In genomic region chr12:46205293-46205692, GRCh38 we compare ENCODE assay signal across 26 cellular contexts.
DNase-seq lines count a peak whose midpoint lies in the region; ATAC-seq and TF ChIP-seq lines count a peak whose summit lies in the region.
"Had no signal": no experiment of that assay in that cellular context is flagged by ENCODE, and none has a peak within 500 bp of the region (broad histone marks: within the 10 kb centered on the region; RNA-seq: fewer than 3 reads in every experiment).

No MANE protein-coding gene starts in this region.

- H3K9me3 Mint-ChIP-seq in natural killer cell = no peaks in the 10 kb centered on the region
- no peaks in the 10 kb centered on the region for H3K9me3 Mint-ChIP-seq in natural killer cell treated with Interleukin-12 subunit alpha and Interleukin-12 subunit beta and Interleukin-15 and Interleukin-18, amount 100 ng/mL, for 72 hours
- H3K9me3 Mint-ChIP-seq: GM23338; stimulated activated naive CD8-positive, alpha-beta T cell treated with anti-CD3 and anti-CD28 coated beads, Interleukin-15, Interleukin-2, amounts not matched to agents 100 ng/mL and 50 ng/mL, for 24 hours had no signal

- H3K4me1 Mint-ChIP-seq in natural killer cell = peaks cover 19 to 28% of the 10 kb centered on the region in 2 donors
- peaks cover 15 to 16% of the 10 kb centered on the region in 2 donors for H3K4me1 Mint-ChIP-seq in natural killer cell treated with Interleukin-12 subunit alpha and Interleukin-12 subunit beta and Interleukin-15 and Interleukin-18, amount 100 ng/mL, for 72 hours (ENCODE audit: low read depth in 2 of 2)

- H3K27ac Mint-ChIP-seq in natural killer cell = peak overlapping the region; percentile 33 to 56
- no peak overlapping the region for H3K27ac Mint-ChIP-seq in natural killer cell treated with Interleukin-12 subunit alpha and Interleukin-12 subunit beta and Interleukin-15 and Interleukin-18, amount 100 ng/mL, for 72 hours
- H3K27ac Mint-ChIP-seq: GM23338 had no signal

- H3K27me3 Mint-ChIP-seq in natural killer cell (ENCODE audit: low read depth in 2 of 2) = no peaks in the 10 kb centered on the region
- no peaks in the 10 kb centered on the region for H3K27me3 Mint-ChIP-seq in natural killer cell treated with Interleukin-12 subunit alpha and Interleukin-12 subunit beta and Interleukin-15 and Interleukin-18, amount 100 ng/mL, for 72 hours
- H3K27me3 Mint-ChIP-seq: stimulated activated naive CD8-positive, alpha-beta T cell treated with anti-CD3 and anti-CD28 coated beads, Interleukin-15, Interleukin-2, amounts not matched to agents 100 ng/mL and 50 ng/mL, for 24 hours had no signal

- DNase-seq in natural killer cell = no peak
- no peak for DNase-seq in natural killer cell treated with Interleukin-12 subunit alpha and Interleukin-12 subunit beta and Interleukin-15 and Interleukin-18, amount 100 ng/mL, for 72 hours (ENCODE audit: low spot score)
- DNase-seq in fibroblast of gingiva (ENCODE audit: low read depth) = peak; percentile 35
- no peak for DNase-seq in islet precursor cell
- DNase-seq in medulla oblongata (ENCODE audit: extremely low spot score) = no peak
- DNase-seq: activated CD4-positive, alpha-beta T cell treated with anti-CD3 and anti-CD28 coated beads, Interleukin-2, amount 50 U/mL, for 1 hour; activated CD8-positive, alpha-beta memory T cell treated with anti-CD3 and anti-CD28 coated beads, Interleukin-2, amount 50 U/mL, for 4 hours; activated effector memory CD4-positive, alpha-beta T cell treated with anti-CD3 and anti-CD28 coated beads, Interleukin-2, amount 50 U/mL, for 16 hours; brain microvascular endothelial cell; DMS79; foreskin melanocyte; lower lobe of right lung; NCI-H187; NCI-H345; nucleus accumbens; Peyer's patch; spleen; stimulated activated CD4-positive, alpha-beta T cell treated with anti-CD3 and anti-CD28 coated beads, Interleukin-4, amount 100 ng/mL, for 24 hours; T-helper 2 cell; thyroid gland; WERI-Rb-1 had no signal

- ATAC-seq in natural killer cell (no peak), SK-N-SH treated with all-trans-retinoic acid at 6 μM for 48 hours (peak; percentile 45; the same call in 2 of the 3 replicates), GM21825 (IDR thresholded peaks at IDR 0.05; ENCODE audit: unreplicated experiment) (no peak), GM18870 (IDR thresholded peaks at IDR 0.05; ENCODE audit: unreplicated experiment) (no peak)
- ATAC-seq in natural killer cell treated with Interleukin-12 subunit alpha and Interleukin-12 subunit beta and Interleukin-15 and Interleukin-18, amount 100 ng/mL, for 72 hours = no peak
- ATAC-seq: GM23338, lower lobe of right lung had no signal

- H3K4me3 Mint-ChIP-seq in natural killer cell = no peak overlapping the region
- H3K4me3 Mint-ChIP-seq in natural killer cell treated with Interleukin-12 subunit alpha and Interleukin-12 subunit beta and Interleukin-15 and Interleukin-18, amount 100 ng/mL, for 72 hours = no peak overlapping the region
- H3K4me3 Mint-ChIP-seq: GM23338 had no signal

- intact Hi-C loops in natural killer cell (cut with micrococcal nuclease) = no loop called here

- TF ChIP-seq CTCF in natural killer cell (IDR thresholded peaks at IDR 0.05) = no peak

- H3K36me3 Mint-ChIP-seq in natural killer cell = peaks cover 16% of the 10 kb centered on the region
- peaks cover 26% of the 10 kb centered on the region for H3K36me3 Mint-ChIP-seq in natural killer cell treated with Interleukin-12 subunit alpha and Interleukin-12 subunit beta and Interleukin-15 and Interleukin-18, amount 100 ng/mL, for 72 hours

TF ChIP-seq in SK-N-SH treated with all-trans-retinoic acid at 6 μM for 48 hours, 23 proteins besides CTCF, POLR2A, EP300 and RAD21:
- no peak for TF ChIP-seq ISL1 (CRISPR knock-in tag; IDR thresholded peaks at IDR 0.05)
- no peak for TF ChIP-seq ZFP30 (CRISPR knock-in tag; IDR thresholded peaks at IDR 0.05)
- no peak for TF ChIP-seq ARNTL (CRISPR knock-in tag; IDR thresholded peaks at IDR 0.05; ENCODE audit: borderline replicate concordance, low read depth)
- no peak for TF ChIP-seq RARB (CRISPR knock-in tag; IDR thresholded peaks at IDR 0.05)
- no peak for TF ChIP-seq ZNF565 (CRISPR knock-in tag; conservative IDR thresholded peaks at IDR 0.05; ENCODE audit: low read depth)
- no peak for TF ChIP-seq CSDC2 (CRISPR knock-in tag; IDR thresholded peaks at IDR 0.05)
- no peak for TF ChIP-seq PPARA (CRISPR knock-in tag; IDR thresholded peaks at IDR 0.05; ENCODE audit: borderline replicate concordance)
- no peak for TF ChIP-seq CSRNP3 (CRISPR knock-in tag; IDR thresholded peaks at IDR 0.05)
- TF ChIP-seq CREB5 (CRISPR knock-in tag; IDR thresholded peaks at IDR 0.05; ENCODE audit: low read depth) = no peak
- no peak for TF ChIP-seq POU6F1 (CRISPR knock-in tag; IDR thresholded peaks at IDR 0.05; ENCODE audit: borderline replicate concordance, low read depth)
- TF ChIP-seq OSR1 (CRISPR knock-in tag; IDR thresholded peaks at IDR 0.05) = no peak
- no peak for TF ChIP-seq ZNF8 (CRISPR knock-in tag; IDR thresholded peaks at IDR 0.05)
- TF ChIP-seq TCF4 (CRISPR knock-in tag; IDR thresholded peaks at IDR 0.05; ENCODE audit: borderline replicate concordance) = no peak
- TF ChIP-seq ZFP3 (CRISPR knock-in tag; IDR thresholded peaks at IDR 0.05) = no peak
- no peak for TF ChIP-seq BACH2 (CRISPR knock-in tag; IDR thresholded peaks at IDR 0.05; ENCODE audit: borderline replicate concordance)

Comparison
In these comparisons a context has a peak if more than half of its experiments do, and no peak if none do; other contexts are left out.
1. H3K27ac Mint-ChIP-seq: peak in natural killer cell (2 of 2); none in natural killer cell treated with Interleukin-12 subunit alpha and Interleukin-12 subunit beta and Interleukin-15 and Interleukin-18, amount 100 ng/mL, for 72 hours (0 of 2).